Comparison of ENCODE assay signal across 1 cellular context in the genomic region with DNA sequence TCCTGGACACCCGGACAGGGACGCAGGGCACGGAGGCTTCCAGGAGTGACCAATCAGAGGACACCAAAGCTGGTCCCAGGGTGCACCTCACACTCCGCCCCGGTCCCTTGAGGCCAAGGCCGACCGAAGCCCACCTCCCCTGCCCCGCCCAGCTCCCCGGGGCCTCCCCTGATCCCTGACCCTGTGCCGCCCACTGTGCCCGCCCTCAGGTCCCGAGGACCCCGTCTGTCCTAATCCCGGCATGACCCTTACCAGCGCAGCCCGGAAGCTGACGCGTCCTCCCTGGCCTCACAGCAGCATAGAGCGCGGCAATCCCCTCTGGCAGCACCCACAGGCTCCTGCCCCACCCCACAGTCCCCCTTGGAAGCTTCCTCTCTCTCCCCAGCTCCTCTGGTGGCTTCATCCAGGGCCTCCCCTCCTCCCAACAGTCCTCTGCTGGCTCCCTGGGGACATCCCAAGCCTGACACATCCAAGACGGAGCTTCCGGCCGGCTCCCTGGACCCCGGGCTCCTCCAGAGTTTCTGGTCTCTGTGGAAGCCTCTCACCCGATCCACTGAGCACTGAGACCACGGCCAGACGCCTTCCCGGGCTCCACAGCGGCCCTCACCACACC.
A peak's percentile ranks its signal among the peaks of the same experiment; 100 is the strongest.
TF ChIP-seq lines count a peak whose summit lies in the region.

No MANE protein-coding gene starts in this region.

TF ChIP-seq in HepG2, 621 proteins besides CTCF, POLR2A, EP300 and RAD21 (continues in another document):
- TF ChIP-seq ZBTB7A (CRISPR knock-in tag; IDR thresholded peaks at IDR 0.05), result peak; percentile 100
- peak; percentile 74; the same call in 1 of the 2 replicates for TF ChIP-seq ZNF225 (CRISPR knock-in tag; IDR thresholded peaks at IDR 0.05)
- TF ChIP-seq TIGD3 (CRISPR knock-in tag; IDR thresholded peaks at IDR 0.05; ENCODE audit: borderline replicate concordance), result no peak
- TF ChIP-seq GRHL1 (CRISPR knock-in tag; conservative IDR thresholded peaks at IDR 0.05), result no peak
- TF ChIP-seq FUBP1 (CRISPR knock-in tag; IDR thresholded peaks at IDR 0.05; ENCODE audit: borderline replicate concordance), result no peak
- TF ChIP-seq ATM (IDR thresholded peaks at IDR 0.05; ENCODE audit: borderline replicate concordance), result no peak
- TF ChIP-seq, protein P1, sequence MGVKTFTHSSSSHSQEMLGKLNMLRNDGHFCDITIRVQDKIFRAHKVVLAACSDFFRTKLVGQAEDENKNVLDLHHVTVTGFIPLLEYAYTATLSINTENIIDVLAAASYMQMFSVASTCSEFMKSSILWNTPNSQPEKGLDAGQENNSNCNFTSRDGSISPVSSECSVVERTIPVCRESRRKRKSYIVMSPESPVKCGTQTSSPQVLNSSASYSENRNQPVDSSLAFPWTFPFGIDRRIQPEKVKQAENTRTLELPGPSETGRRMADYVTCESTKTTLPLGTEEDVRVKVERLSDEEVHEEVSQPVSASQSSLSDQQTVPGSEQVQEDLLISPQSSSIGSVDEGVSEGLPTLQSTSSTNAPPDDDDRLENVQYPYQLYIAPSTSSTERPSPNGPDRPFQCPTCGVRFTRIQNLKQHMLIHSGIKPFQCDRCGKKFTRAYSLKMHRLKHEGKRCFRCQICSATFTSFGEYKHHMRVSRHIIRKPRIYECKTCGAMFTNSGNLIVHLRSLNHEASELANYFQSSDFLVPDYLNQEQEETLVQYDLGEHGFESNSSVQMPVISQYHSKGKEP (CRISPR knock-in tag; IDR thresholded peaks at IDR 0.05), result no peak
- 0 out of 2 replicates have a peak, but pooled peaks have one; percentile 43 for TF ChIP-seq ZNF138 (CRISPR knock-in tag; IDR thresholded peaks at IDR 0.05; ENCODE audit: low read depth)
- TF ChIP-seq PRPF4 (IDR thresholded peaks at IDR 0.05; ENCODE audit: low read depth, low read length, poor library complexity, severe bottlenecking), result no peak
- peak; percentile 99 for TF ChIP-seq ZNF543 (CRISPR knock-in tag; IDR thresholded peaks at IDR 0.05)
- TF ChIP-seq, protein P2, sequence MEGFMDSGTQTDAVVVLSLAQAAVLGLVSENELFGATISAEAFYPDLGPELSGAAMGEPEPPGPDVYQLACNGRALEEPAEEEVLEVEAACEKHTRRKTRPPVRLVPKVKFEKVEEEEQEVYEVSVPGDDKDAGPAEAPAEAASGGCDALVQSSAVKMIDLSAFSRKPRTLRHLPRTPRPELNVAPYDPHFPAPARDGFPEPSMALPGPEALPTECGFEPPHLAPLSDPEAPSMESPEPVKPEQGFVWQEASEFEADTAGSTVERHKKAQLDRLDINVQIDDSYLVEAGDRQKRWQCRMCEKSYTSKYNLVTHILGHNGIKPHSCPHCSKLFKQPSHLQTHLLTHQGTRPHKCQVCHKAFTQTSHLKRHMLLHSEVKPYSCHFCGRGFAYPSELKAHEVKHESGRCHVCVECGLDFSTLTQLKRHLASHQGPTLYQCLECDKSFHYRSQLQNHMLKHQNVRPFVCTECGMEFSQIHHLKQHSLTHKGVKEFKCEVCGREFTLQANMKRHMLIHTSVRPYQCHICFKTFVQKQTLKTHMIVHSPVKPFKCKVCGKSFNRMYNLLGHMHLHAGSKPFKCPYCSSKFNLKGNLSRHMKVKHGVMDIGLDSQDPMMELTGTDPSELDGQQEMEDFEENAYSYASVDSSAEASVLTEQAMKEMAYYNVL (CRISPR knock-in tag; IDR thresholded peaks at IDR 0.05; ENCODE audit: borderline replicate concordance), result no peak; the same call in 1 of the 2 replicates
- TF ChIP-seq SMYD3 (CRISPR knock-in tag; IDR thresholded peaks at IDR 0.05), result 0 out of 2 replicates have a peak, but pooled peaks have one; percentile 20
- TF ChIP-seq MED8 (CRISPR knock-in tag; IDR thresholded peaks at IDR 0.05; ENCODE audit: insufficient replicate concordance), result peak; percentile 77
- TF ChIP-seq, protein P3, sequence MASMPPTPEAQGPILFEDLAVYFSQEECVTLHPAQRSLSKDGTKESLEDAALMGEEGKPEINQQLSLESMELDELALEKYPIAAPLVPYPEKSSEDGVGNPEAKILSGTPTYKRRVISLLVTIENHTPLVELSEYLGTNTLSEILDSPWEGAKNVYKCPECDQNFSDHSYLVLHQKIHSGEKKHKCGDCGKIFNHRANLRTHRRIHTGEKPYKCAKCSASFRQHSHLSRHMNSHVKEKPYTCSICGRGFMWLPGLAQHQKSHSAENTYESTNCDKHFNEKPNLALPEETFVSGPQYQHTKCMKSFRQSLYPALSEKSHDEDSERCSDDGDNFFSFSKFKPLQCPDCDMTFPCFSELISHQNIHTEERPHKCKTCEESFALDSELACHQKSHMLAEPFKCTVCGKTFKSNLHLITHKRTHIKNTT (CRISPR knock-in tag; IDR thresholded peaks at IDR 0.05), result no peak
- TF ChIP-seq, protein P4, sequence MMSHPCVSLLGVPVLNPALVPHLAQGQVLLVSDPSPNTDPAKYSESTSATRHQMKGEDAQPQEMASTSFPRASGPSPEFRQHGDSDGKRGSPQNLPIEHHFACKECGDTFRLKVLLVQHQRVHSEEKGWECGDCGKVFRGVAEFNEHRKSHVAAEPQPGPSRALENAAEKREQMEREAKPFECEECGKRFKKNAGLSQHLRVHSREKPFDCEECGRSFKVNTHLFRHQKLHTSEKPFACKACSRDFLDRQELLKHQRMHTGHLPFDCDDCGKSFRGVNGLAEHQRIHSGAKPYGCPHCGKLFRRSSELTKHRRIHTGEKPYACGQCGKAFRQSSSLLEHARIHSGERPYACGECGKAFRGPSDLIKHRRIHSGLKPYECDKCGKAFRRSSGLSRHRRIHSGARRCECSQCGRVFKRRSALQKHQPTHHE (CRISPR knock-in tag; IDR thresholded peaks at IDR 0.05; ENCODE audit: borderline replicate concordance), result peak; percentile 86; the same call in 1 of the 2 replicates
- TF ChIP-seq NR2F2 (IDR thresholded peaks at IDR 0.05; ENCODE audit: borderline replicate concordance, low read depth), result peak; percentile 96
- peak; percentile 94 for TF ChIP-seq HOXA3 (CRISPR knock-in tag; IDR thresholded peaks at IDR 0.05)
- no peak for TF ChIP-seq JDP2 (CRISPR knock-in tag; IDR thresholded peaks at IDR 0.05; ENCODE audit: borderline replicate concordance)
- TF ChIP-seq NR2F1 (CRISPR knock-in tag; IDR thresholded peaks at IDR 0.05), result peak; percentile 88 to 91
- no peak for TF ChIP-seq ARHGAP35 (CRISPR knock-in tag; IDR thresholded peaks at IDR 0.05; ENCODE audit: borderline replicate concordance)
- no peak for TF ChIP-seq ZIK1 (CRISPR knock-in tag; IDR thresholded peaks at IDR 0.05; ENCODE audit: borderline replicate concordance, low read depth)
- no peak for TF ChIP-seq HNRNPH1 (optimal IDR thresholded peaks at IDR 0.05; ENCODE audit: low read depth, low read length)
- no peak for TF ChIP-seq ZBTB42 (CRISPR knock-in tag; IDR thresholded peaks at IDR 0.05)
- no peak for TF ChIP-seq ZNF883 (CRISPR knock-in tag; IDR thresholded peaks at IDR 0.05; ENCODE audit: not compliant biosample characterization)
- no peak for TF ChIP-seq SMARCC2 (IDR thresholded peaks at IDR 0.05)
- TF ChIP-seq ZXDC (CRISPR knock-in tag; IDR thresholded peaks at IDR 0.05), result no peak
- TF ChIP-seq HES4 (CRISPR knock-in tag; IDR thresholded peaks at IDR 0.05; ENCODE audit: borderline replicate concordance), result no peak
- TF ChIP-seq ZNF296 (CRISPR knock-in tag; conservative IDR thresholded peaks at IDR 0.05), result no peak; the same call in 1 of the 2 replicates
- TF ChIP-seq ZNF772 (CRISPR knock-in tag; IDR thresholded peaks at IDR 0.05), result peak; percentile 85; the same call in 1 of the 2 replicates
- no peak for TF ChIP-seq ZNF282 (IDR thresholded peaks at IDR 0.05; ENCODE audit: partially characterized antibody)
- peak; percentile 64 for TF ChIP-seq PHF20 (CRISPR knock-in tag; IDR thresholded peaks at IDR 0.05)
- TF ChIP-seq ZFY (CRISPR knock-in tag; IDR thresholded peaks at IDR 0.05), result peak; percentile 57; the same call in 1 of the 2 replicates
- no peak for TF ChIP-seq HMG20B (CRISPR knock-in tag; conservative IDR thresholded peaks at IDR 0.05)
- TF ChIP-seq NBN (conservative IDR thresholded peaks at IDR 0.05), result no peak
- TF ChIP-seq ZMAT3 (CRISPR knock-in tag; conservative IDR thresholded peaks at IDR 0.05), result no peak
- TF ChIP-seq ZNF552 (CRISPR knock-in tag; IDR thresholded peaks at IDR 0.05; ENCODE audit: borderline replicate concordance), result no peak; the same call in 1 of the 2 replicates
- TF ChIP-seq KLF12 (CRISPR knock-in tag; IDR thresholded peaks at IDR 0.05; ENCODE audit: borderline replicate concordance), result peak; percentile 77; the same call in 1 of the 2 replicates
- no peak for TF ChIP-seq ZNF274 (CRISPR knock-in tag; IDR thresholded peaks at IDR 0.05)
- TF ChIP-seq NPAS2 (CRISPR knock-in tag; IDR thresholded peaks at IDR 0.05; ENCODE audit: borderline replicate concordance), result no peak
- TF ChIP-seq ETV6 (CRISPR knock-in tag; conservative IDR thresholded peaks at IDR 0.05), result no peak
- TF ChIP-seq SP1 (IDR thresholded peaks at IDR 0.05), result no peak
- TF ChIP-seq SP1 (CRISPR knock-in tag; IDR thresholded peaks at IDR 0.05), result peak; percentile 75; the same call in 1 of the 2 replicates
- peak; percentile 99 for TF ChIP-seq RXRA (CRISPR knock-in tag; IDR thresholded peaks at IDR 0.05)
- TF ChIP-seq, protein P5, sequence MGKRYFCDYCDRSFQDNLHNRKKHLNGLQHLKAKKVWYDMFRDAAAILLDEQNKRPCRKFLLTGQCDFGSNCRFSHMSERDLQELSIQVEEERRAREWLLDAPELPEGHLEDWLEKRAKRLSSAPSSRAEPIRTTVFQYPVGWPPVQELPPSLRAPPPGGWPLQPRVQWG (CRISPR knock-in tag; IDR thresholded peaks at IDR 0.05; ENCODE audit: borderline replicate concordance, low read depth), result no peak
- no peak for TF ChIP-seq RORA (CRISPR knock-in tag; IDR thresholded peaks at IDR 0.05)
- peak; percentile 68 for TF ChIP-seq HNRNPL (IDR thresholded peaks at IDR 0.05; ENCODE audit: low read depth, low read length)
- peak; percentile 73 for TF ChIP-seq FOXP4 (CRISPR knock-in tag; IDR thresholded peaks at IDR 0.05)
- TF ChIP-seq ZNF329 (CRISPR knock-in tag; IDR thresholded peaks at IDR 0.05; ENCODE audit: low read depth), result no peak
